Comparison of ENCODE assay signal across 9 cellular contexts in genomic region chr1:209768354-209768774, GRCh38. TPM values are rescaled to one million over a fixed set of nuclear protein-coding genes. Genes with fewer than 3 reads are reported as not detected.
DNase-seq lines count a peak whose midpoint lies in the region; ATAC-seq and TF ChIP-seq lines count a peak whose summit lies in the region.
"Had no signal": no experiment of that assay in that cellular context is flagged by ENCODE, and none has a peak within 500 bp of the region (broad histone marks: within the 10 kb centered on the region; RNA-seq: fewer than 3 reads in every experiment).

No MANE protein-coding gene starts in this region.

- peaks cover 34% of the 10 kb centered on the region for H3K36me3 Mint-ChIP-seq in T-helper 2 cell treated with Interferon-gamma antibody and Interleukin-4, amounts not matched to agents 5 μg/mL and 100 μg/mL, for 36 hours (ENCODE audit: low read depth)
- H3K36me3 Mint-ChIP-seq in endodermal cell (ENCODE audit: low read depth): no peaks in the 10 kb centered on the region

- no peaks in the 10 kb centered on the region for H3K4me1 ChIP-seq in endodermal cell (ENCODE audit: control insufficient read depth, insufficient read depth, low read length)

- H3K27me3 Mint-ChIP-seq in T-helper 2 cell treated with Interferon-gamma antibody and Interleukin-4, amounts not matched to agents 5 μg/mL and 100 μg/mL, for 36 hours (ENCODE audit: low read depth): no peaks in the 10 kb centered on the region
- peaks cover 9% of the 10 kb centered on the region for H3K27me3 Mint-ChIP-seq in endodermal cell (ENCODE audit: insufficient read depth)

- no peak overlapping the region for H3K9ac ChIP-seq in endodermal cell (ENCODE audit: extremely low read depth, low read length, poor library complexity, severe bottlenecking)

- no peaks in the 10 kb centered on the region for H3K36me3 ChIP-seq in endodermal cell (ENCODE audit: control insufficient read depth, insufficient read depth, low read length)

- ATAC-seq in GM18861 (IDR thresholded peaks at IDR 0.05; ENCODE audit: unreplicated experiment): peak; percentile 81
- ATAC-seq in HG02970 (IDR thresholded peaks at IDR 0.05; ENCODE audit: low FRiP score, unreplicated experiment): peak; percentile 75

- peaks cover 15% of the 10 kb centered on the region for H3K27me3 ChIP-seq in endodermal cell (ENCODE audit: control insufficient read depth, insufficient read depth, low read length, poor library complexity, severe bottlenecking)

- no peaks in the 10 kb centered on the region for H3K9me3 ChIP-seq in endodermal cell (ENCODE audit: control insufficient read depth, low read length)

- no peak overlapping the region for H3K4me3 ChIP-seq in endodermal cell (ENCODE audit: low read length)

- no peak for TF ChIP-seq CTCF in endodermal cell (conservative IDR thresholded peaks at IDR 0.05)

- no peak overlapping the region for H3K4me3 Mint-ChIP-seq in T-helper 2 cell treated with Interferon-gamma antibody and Interleukin-4, amounts not matched to agents 5 μg/mL and 100 μg/mL, for 36 hours
- H3K4me3 Mint-ChIP-seq in endodermal cell: no peak overlapping the region

- H3K27ac ChIP-seq in cingulate gyrus (ENCODE audit: low read depth, low read length) (peak overlapping the region; percentile 73), endodermal cell (ENCODE audit: low read depth, low read length) (no peak overlapping the region)

- DNase-seq in T-helper 2 cell treated with Interferon-gamma antibody and Interleukin-4, amounts not matched to agents 5 μg/mL and 100 μg/mL, for 36 hours (ENCODE audit: low spot score): peak; percentile 90
- peak; percentile 81 to 83 for DNase-seq in stimulated activated CD4-positive, alpha-beta T cell treated with anti-CD3 and anti-CD28 coated beads, Interleukin-2, amount 100 ng/mL, for 24 hours
- no peak for DNase-seq in kidney glomerular epithelial cell (lab: John Stamatoyannopoulos, UW)
- no peak for DNase-seq in HuH-7.5 (ENCODE audit: low spot score)
- no peak for DNase-seq in endodermal cell

- H3K9me3 Mint-ChIP-seq in T-helper 2 cell treated with Interferon-gamma antibody and Interleukin-4, amounts not matched to agents 5 μg/mL and 100 μg/mL, for 36 hours: no peaks in the 10 kb centered on the region
- H3K9me3 Mint-ChIP-seq in endodermal cell: no peaks in the 10 kb centered on the region

- peaks cover 42% of the 10 kb centered on the region for H3K4me1 Mint-ChIP-seq in T-helper 2 cell treated with Interferon-gamma antibody and Interleukin-4, amounts not matched to agents 5 μg/mL and 100 μg/mL, for 36 hours (ENCODE audit: low read depth)
- H3K4me1 Mint-ChIP-seq in endodermal cell: peaks cover 4% of the 10 kb centered on the region

- no peak overlapping the region for H3K27ac Mint-ChIP-seq in T-helper 2 cell treated with Interferon-gamma antibody and Interleukin-4, amounts not matched to agents 5 μg/mL and 100 μg/mL, for 36 hours
- H3K27ac Mint-ChIP-seq in endodermal cell: no peak overlapping the region

- 94 to 99% methylated on average over 9 of the region's 9 CpGs for WGBS in endodermal cell (ENCODE audit: insufficient coverage in 1 of 2, insufficient read length in 1 of 2), 2 experiments

RNA-seq across cellular contexts. Expression of gene TRAF3IP3, which starts 12.5 kb away (rescaled TPM):
- total RNA-seq in endodermal cell: not detected
- not detected for polyA plus RNA-seq in endodermal cell (2013, experiment 1 of 2)
- polyA plus RNA-seq in endodermal cell (2013, experiment 2 of 2): not detected
- total RNA-seq: NCI-H460 had no signal

RNA-seq across cellular contexts. Expression of gene C1orf74, which starts 16.0 kb away (rescaled TPM):
- 1 to 10 TPM; 3.1 to 5.4 TPM for total RNA-seq in endodermal cell
- polyA plus RNA-seq in endodermal cell (2013, experiment 1 of 2): 2.8 TPM
- 2.7 TPM for polyA plus RNA-seq in endodermal cell (2013, experiment 2 of 2)

RNA-seq across cellular contexts. Expression of gene IRF6, which starts 37.6 kb away (rescaled TPM):
- total RNA-seq in endodermal cell: 10 to 100 TPM; 13.8 to 18.2 TPM
- 0.64 TPM for polyA plus RNA-seq in endodermal cell (2013, experiment 1 of 2)
- polyA plus RNA-seq in endodermal cell (2013, experiment 2 of 2): 0.50 TPM

RNA-seq across cellular contexts. Expression of gene UTP25, which starts 59.4 kb away (rescaled TPM):
- total RNA-seq in endodermal cell: 1 to 10 TPM; 4.3 to 6.0 TPM
- 4.5 TPM for polyA plus RNA-seq in endodermal cell (2013, experiment 1 of 2)
- 4.1 TPM for polyA plus RNA-seq in endodermal cell (2013, experiment 2 of 2)

Comparison
In these comparisons a context has a peak if more than half of its experiments do, and no peak if none do; other contexts are left out.
1. DNase-seq: peak in T-helper 2 cell treated with Interferon-gamma antibody and Interleukin-4, amounts not matched to agents 5 μg/mL and 100 μg/mL, for 36 hours (single experiment) and stimulated activated CD4-positive, alpha-beta T cell treated with anti-CD3 and anti-CD28 coated beads, Interleukin-2, amount 100 ng/mL, for 24 hours (2 of 2); none in kidney glomerular epithelial cell (single experiment), HuH-7.5 (single experiment) and endodermal cell (single experiment).